In the genomic region with DNA sequence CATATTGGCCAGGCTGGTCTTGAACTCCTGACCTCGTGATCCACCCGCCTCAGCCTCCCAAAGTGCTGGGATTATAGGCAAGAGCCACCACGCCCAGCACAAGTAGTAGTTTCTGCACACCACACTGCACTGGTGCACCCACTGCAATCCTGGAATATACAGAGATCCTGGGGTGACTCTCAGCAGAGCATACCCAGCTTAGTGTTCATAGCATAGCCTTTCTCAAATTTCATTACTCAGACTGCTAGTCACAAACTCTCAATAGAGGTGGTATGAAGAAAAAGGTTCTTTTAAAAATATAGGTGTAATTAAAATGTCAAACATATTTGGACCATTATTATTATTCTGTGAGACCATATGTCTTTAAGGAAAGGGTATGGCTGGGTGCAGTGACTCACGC, we compare ENCODE assay signal across 1 cellular context.
TF ChIP-seq lines count a peak whose summit lies in the region.

No MANE protein-coding gene starts in this region.

TF ChIP-seq in IMR-90, 13 proteins besides CTCF, POLR2A, EP300 and RAD21:
- TF ChIP-seq FOS (IDR thresholded peaks at IDR 0.05; ENCODE audit: low read depth, low read length) (no peak), SMC3 (IDR thresholded peaks at IDR 0.05; ENCODE audit: low read depth, low read length) (no peak), BHLHE40 (IDR thresholded peaks at IDR 0.05; ENCODE audit: low read depth, low read length) (no peak)
- TF ChIP-seq, protein P1, sequence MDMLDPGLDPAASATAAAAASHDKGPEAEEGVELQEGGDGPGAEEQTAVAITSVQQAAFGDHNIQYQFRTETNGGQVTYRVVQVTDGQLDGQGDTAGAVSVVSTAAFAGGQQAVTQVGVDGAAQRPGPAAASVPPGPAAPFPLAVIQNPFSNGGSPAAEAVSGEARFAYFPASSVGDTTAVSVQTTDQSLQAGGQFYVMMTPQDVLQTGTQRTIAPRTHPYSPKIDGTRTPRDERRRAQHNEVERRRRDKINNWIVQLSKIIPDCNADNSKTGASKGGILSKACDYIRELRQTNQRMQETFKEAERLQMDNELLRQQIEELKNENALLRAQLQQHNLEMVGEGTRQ (IDR thresholded peaks at IDR 0.05; ENCODE audit: low read depth, low read length) = no peak
TF ChIP-seq in IMR-90: peak in this region for 0.
